ENCODE assay signal across 14 cellular contexts in genomic region chr4:7966281-7967062, GRCh38.
"Had no signal": no experiment of that assay in that cellular context is flagged by ENCODE, and none has a peak within 500 bp of the region (broad histone marks: within the 10 kb centered on the region; RNA-seq: fewer than 3 reads in every experiment).

No MANE protein-coding gene starts in this region.

- H3K4me3 ChIP-seq: cardiac muscle cell, colonic mucosa, heart left ventricle, prostate gland had no signal

- H3K9me3 Mint-ChIP-seq: activated naive CD8-positive, alpha-beta T cell treated with anti-CD3 and anti-CD28 coated beads, Interleukin-2, amount 10 ng/mL, durations not matched to agents 7 days and 5 days; activated T-helper 17 cell treated with anti-CD3 and anti-CD28 coated beads, Interleukin-2, amount 50 U/mL, for 72 hours had no signal

- H3K36me3 ChIP-seq: cardiac muscle cell, colonic mucosa, heart left ventricle, prostate gland had no signal

- H3K27ac ChIP-seq: cardiac muscle cell, colonic mucosa, prostate gland had no signal

- H3K27me3 ChIP-seq: cardiac muscle cell, colonic mucosa, heart left ventricle had no signal

- H3K4me3 Mint-ChIP-seq: activated naive CD8-positive, alpha-beta T cell treated with anti-CD3 and anti-CD28 coated beads, Interleukin-2, amount 10 ng/mL, durations not matched to agents 7 days and 5 days had no signal

- H3K9me3 ChIP-seq: colonic mucosa, heart left ventricle, prostate gland had no signal

- ATAC-seq: activated T-helper 17 cell treated with anti-CD3 and anti-CD28 coated beads, Interleukin-2, amount 50 U/mL, for 72 hours; heart left ventricle; left lobe of liver; sciatic nerve had no signal

- DNase-seq: activated CD4-positive, alpha-beta T cell treated with anti-CD3 and anti-CD28 coated beads for 48 hours; activated CD8-positive, alpha-beta memory T cell treated with anti-CD3 and anti-CD28 coated beads for 24 hours; activated naive CD8-positive, alpha-beta T cell treated with anti-CD3 and anti-CD28 coated beads, Interleukin-2, amount 10 ng/mL, durations not matched to agents 7 days and 5 days; colonic mucosa; heart left ventricle; mesendoderm; stimulated activated CD4-positive, alpha-beta T cell treated with anti-CD3 and anti-CD28 coated beads, Interleukin-12 subunit alpha, Interleukin-12 subunit beta, amount 100 ng/mL, for 4 hours; stimulated activated naive CD4-positive, alpha-beta T cell treated with Interleukin-2 at 50 U/mL for 16 hours; trophoblast cell had no signal

- H3K27me3 Mint-ChIP-seq: activated naive CD8-positive, alpha-beta T cell treated with anti-CD3 and anti-CD28 coated beads, Interleukin-2, amount 10 ng/mL, durations not matched to agents 7 days and 5 days; activated T-helper 17 cell treated with anti-CD3 and anti-CD28 coated beads, Interleukin-2, amount 50 U/mL, for 72 hours had no signal
